Comparison of ENCODE assay signal across 8 cellular contexts in the genomic region with DNA sequence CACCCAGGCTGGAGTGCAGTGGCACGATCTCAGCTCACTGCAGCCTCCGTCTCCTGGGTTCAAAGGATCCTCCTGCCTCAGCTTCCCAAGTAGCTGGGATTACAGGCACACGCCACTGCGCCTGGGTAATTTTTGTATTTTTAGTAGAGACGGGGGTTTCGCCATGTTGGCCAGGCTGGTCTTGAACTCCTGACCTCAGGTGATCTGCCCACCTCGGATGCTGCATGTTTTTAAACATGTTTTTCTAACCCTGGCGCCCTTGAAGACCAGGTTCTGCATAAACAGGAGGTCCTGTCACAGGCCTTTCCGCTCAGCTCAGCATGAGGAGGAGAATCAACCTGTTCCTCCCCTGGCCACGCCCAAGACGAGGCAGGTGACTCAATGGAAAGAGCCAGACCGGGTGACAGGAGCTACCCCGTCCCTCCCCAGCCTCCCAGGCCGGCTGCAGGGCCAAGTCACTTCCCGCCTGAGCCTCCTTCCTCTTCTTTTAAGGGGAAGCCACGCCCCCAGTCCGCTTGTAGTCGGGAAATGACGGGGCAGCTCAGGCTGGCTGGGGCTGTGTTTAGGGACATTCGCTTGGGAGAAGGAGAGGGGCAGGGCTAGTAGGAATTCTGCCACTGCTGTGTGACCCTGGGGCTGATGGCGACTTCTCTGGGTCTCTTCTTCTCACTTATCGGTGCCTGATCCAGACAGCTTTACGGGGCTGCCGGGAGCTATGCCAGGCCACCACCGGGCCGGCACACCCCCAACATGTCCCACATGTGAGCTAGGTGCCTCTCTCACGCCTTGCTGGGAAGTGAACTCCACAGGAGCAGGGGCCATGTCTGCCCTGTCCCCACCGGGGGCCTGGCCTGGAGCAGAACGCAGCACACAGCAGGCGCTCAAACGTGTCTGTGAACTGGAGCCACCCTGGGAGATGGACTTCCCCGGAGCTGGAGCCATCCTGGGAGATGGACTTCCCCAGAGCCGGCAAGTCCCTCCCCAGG. TPM values are rescaled to one million over a fixed set of nuclear protein-coding genes. Genes with fewer than 3 reads are reported as not detected.
A peak's percentile ranks its signal among the peaks of the same experiment; 100 is the strongest.
DNase-seq lines count a peak whose midpoint lies in the region; ATAC-seq and TF ChIP-seq lines count a peak whose summit lies in the region.

No MANE protein-coding gene starts in this region.

- ATAC-seq in GM19463 (IDR thresholded peaks at IDR 0.05; ENCODE audit: unreplicated experiment), result peak; percentile 53
- peak; percentile 85 for ATAC-seq in activated CD8-positive, alpha-beta T cell treated with anti-CD3 and anti-CD28 coated beads for 36 hours

- no peaks in the 10 kb centered on the region for H3K9me3 Mint-ChIP-seq in activated CD8-positive, alpha-beta T cell treated with anti-CD3 and anti-CD28 coated beads for 36 hours

- H3K27ac ChIP-seq in KOPT-K1 (ENCODE audit: low read depth, low read length, poor library complexity, severe bottlenecking), result peak overlapping the region; percentile 39
- H3K27ac ChIP-seq in effector memory CD4-positive, alpha-beta T cell (ENCODE audit: insufficient read depth, low read length, poor library complexity, severe bottlenecking), result peak overlapping the region; percentile 81
- peak overlapping the region; percentile 91 to 93 for H3K27ac ChIP-seq in mucosa of rectum (ENCODE audit: low read depth in 2 of 2, low read length in 2 of 2)

- H3K27ac Mint-ChIP-seq in activated CD8-positive, alpha-beta T cell treated with anti-CD3 and anti-CD28 coated beads for 36 hours, result peak overlapping the region; percentile 99

- TF ChIP-seq CTCF in activated CD8-positive, alpha-beta T cell treated with anti-CD3 and anti-CD28 coated beads for 36 hours (IDR thresholded peaks at IDR 0.05), result no peak

- H3K27me3 ChIP-seq in effector memory CD4-positive, alpha-beta T cell (replicated peaks; ENCODE audit: control insufficient read depth, insufficient read depth, low read length, poor library complexity, severe bottlenecking), result no peaks in the 10 kb centered on the region
- H3K27me3 ChIP-seq in mucosa of rectum (ENCODE audit: control insufficient read depth in 2 of 2, insufficient read depth in 2 of 2, low read length in 2 of 2), result no peaks in the 10 kb centered on the region

- H3K9ac ChIP-seq in mucosa of rectum (ENCODE audit: low read depth in 1 of 2, low read length in 2 of 2), result peak overlapping the region; percentile 49 to 73

- POLR2A ChIA-PET in activated CD8-positive, alpha-beta T cell treated with anti-CD3 and anti-CD28 coated beads for 36 hours (lab: Charles Lee), result interaction anchor here (0.6 to 2.9 kb wide), 11 partner anchors 9 to 687 kb away, joined by 3 to 16 read pairs (median 4); a partner anchor contains a TSS

- peak overlapping the region; percentile 72 for H3K4me3 Mint-ChIP-seq in activated CD8-positive, alpha-beta T cell treated with anti-CD3 and anti-CD28 coated beads for 36 hours

- H3K27me3 Mint-ChIP-seq in activated CD8-positive, alpha-beta T cell treated with anti-CD3 and anti-CD28 coated beads for 36 hours, result no peaks in the 10 kb centered on the region

- H3K4me3 ChIP-seq in effector memory CD4-positive, alpha-beta T cell (ENCODE audit: insufficient read depth, low read depth, low read length, poor library complexity, severe bottlenecking), result peak overlapping the region; percentile 31
- H3K4me3 ChIP-seq in mucosa of rectum (ENCODE audit: low read length in 2 of 2), result peak overlapping the region; percentile 44 to 49

- H3K36me3 Mint-ChIP-seq in activated CD8-positive, alpha-beta T cell treated with anti-CD3 and anti-CD28 coated beads for 36 hours (ENCODE audit: low read depth), result peaks cover 36% of the 10 kb centered on the region

- peaks cover 64% of the 10 kb centered on the region for H3K4me1 ChIP-seq in effector memory CD4-positive, alpha-beta T cell (ENCODE audit: control insufficient read depth, insufficient read depth, low read length, poor library complexity, severe bottlenecking)
- H3K4me1 ChIP-seq in mucosa of rectum (ENCODE audit: control insufficient read depth in 2 of 2, insufficient read depth in 2 of 2, low read length in 2 of 2), result peaks cover 65 to 74% of the 10 kb centered on the region in 2 donors

- H3K9me3 ChIP-seq in KOPT-K1 (ENCODE audit: insufficient read depth, low read length, poor library complexity, severe bottlenecking) (no peaks in the 10 kb centered on the region), mucosa of rectum (ENCODE audit: control insufficient read depth in 2 of 2, low read length in 2 of 2) (no peaks in the 10 kb centered on the region)
- no peaks in the 10 kb centered on the region for H3K9me3 ChIP-seq in effector memory CD4-positive, alpha-beta T cell (ENCODE audit: control insufficient read depth, low read length)

- peak; percentile 98 for DNase-seq in activated CD8-positive, alpha-beta T cell treated with anti-CD3 and anti-CD28 coated beads for 36 hours
- peak; percentile 84 to 87 (median 85) for DNase-seq in effector memory CD4-positive, alpha-beta T cell
- peak; percentile 87 to 89 for DNase-seq in stimulated activated CD8-positive, alpha-beta memory T cell treated with anti-CD3 and anti-CD28 coated beads, Interleukin-7, amount 100 ng/mL, for 4 hours (ENCODE audit: low read depth in 2 of 2)
- DNase-seq in NCI-H1092 treated with DMSO at 0.1 percent for 48 hours (lab: John Stamatoyannopoulos, UW) (no peak), NCI-H1105 (lab: John Stamatoyannopoulos, UW) (no peak)

- CTCF ChIA-PET in activated CD8-positive, alpha-beta T cell treated with anti-CD3 and anti-CD28 coated beads for 36 hours (lab: Charles Lee), result interaction anchor here (0.8 to 4.7 kb wide), 5 partner anchors 10 to 99 kb away, joined by 3 to 36 read pairs (median 4); no protein-coding TSS in a partner anchor

- peaks cover 61% of the 10 kb centered on the region for H3K4me1 Mint-ChIP-seq in activated CD8-positive, alpha-beta T cell treated with anti-CD3 and anti-CD28 coated beads for 36 hours (ENCODE audit: low read depth)

- H3K36me3 ChIP-seq in KOPT-K1 (ENCODE audit: insufficient read depth, low read length) (peaks cover 85% of the 10 kb centered on the region), mucosa of rectum (ENCODE audit: control insufficient read depth in 2 of 2, insufficient read depth in 2 of 2, low read length in 2 of 2) (peaks cover 5 to 22% of the 10 kb centered on the region in 2 donors)
- H3K36me3 ChIP-seq in effector memory CD4-positive, alpha-beta T cell (ENCODE audit: control insufficient read depth, insufficient read depth, low read length), result no peaks in the 10 kb centered on the region

- intact Hi-C loops in activated CD8-positive, alpha-beta T cell treated with anti-CD3 and anti-CD28 coated beads for 36 hours (cut with micrococcal nuclease), result loop anchor here (10.0 kb wide), 1 partner anchor 55 kb away; a partner anchor contains a TSS

RNA-seq across cellular contexts. Expression of a gene that starts 6.1 kb away (rescaled TPM):
- 10 to 100 TPM; 45.7 to 47.6 TPM for total RNA-seq in activated CD8-positive, alpha-beta T cell treated with anti-CD3 and anti-CD28 coated beads for 36 hours

RNA-seq across cellular contexts. Expression of a gene that starts 56.9 kb away (rescaled TPM):
- 10 to 100 TPM; 67.9 to 69.8 TPM for total RNA-seq in activated CD8-positive, alpha-beta T cell treated with anti-CD3 and anti-CD28 coated beads for 36 hours

Comparison
In these comparisons a context has a peak if more than half of its experiments do, and no peak if none do; other contexts are left out.
1. H3K27ac ChIP-seq: peak in every context shown above with its lines; median percentile 92 in mucosa of rectum; 81 in effector memory CD4-positive, alpha-beta T cell; 39 in KOPT-K1.
2. DNase-seq: peak in activated CD8-positive, alpha-beta T cell treated with anti-CD3 and anti-CD28 coated beads for 36 hours (single experiment), effector memory CD4-positive, alpha-beta T cell (3 of 3) and stimulated activated CD8-positive, alpha-beta memory T cell treated with anti-CD3 and anti-CD28 coated beads, Interleukin-7, amount 100 ng/mL, for 4 hours (2 of 2); none in NCI-H1092 treated with DMSO at 0.1 percent for 48 hours (single experiment) and NCI-H1105 (single experiment).